Comparison of ENCODE assay signal across 12 cellular contexts in the genomic region with DNA sequence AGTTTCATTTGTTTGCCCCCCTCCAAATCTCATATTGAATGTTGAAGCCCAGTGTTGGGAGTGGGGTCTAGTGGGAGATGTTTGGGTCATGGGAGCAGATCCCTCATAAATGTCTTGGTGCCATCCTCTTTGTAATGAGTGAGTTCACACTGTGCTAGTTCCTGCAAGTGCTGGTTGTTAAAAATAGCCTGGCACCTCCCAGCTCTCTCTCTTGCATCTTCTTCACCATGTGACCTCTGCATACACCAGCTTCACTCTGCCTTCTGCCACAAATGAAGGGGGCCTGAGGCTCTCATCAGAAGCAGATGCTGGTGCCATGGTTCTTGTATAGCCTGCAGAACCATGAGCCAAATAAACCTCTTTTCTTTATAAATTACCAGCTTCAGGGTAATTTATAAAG.
"Had no signal": no experiment of that assay in that cellular context is flagged by ENCODE, and none has a peak within 500 bp of the region (broad histone marks: within the 10 kb centered on the region; RNA-seq: fewer than 3 reads in every experiment).

No MANE protein-coding gene starts in this region.

- H3K27ac Mint-ChIP-seq: activated naive CD4-positive, alpha-beta T cell treated with anti-CD3 and anti-CD28 coated beads, Interleukin-2, amount 50 U/mL, for 72 hours; activated T-cell treated with anti-CD3 and anti-CD28 coated beads, Interleukin-2, amount 50 U/mL, for 24 hours had no signal

- H3K36me3 Mint-ChIP-seq: activated naive CD4-positive, alpha-beta T cell treated with anti-CD3 and anti-CD28 coated beads, Interleukin-2, amount 50 U/mL, for 72 hours; brain had no signal

- H3K4me3 Mint-ChIP-seq: activated T-cell treated with anti-CD3 and anti-CD28 coated beads, Interleukin-2, amount 50 U/mL, for 24 hours; brain; neural crest cell had no signal

- H3K4me3 ChIP-seq: skin epidermis, stomach, uterus had no signal

- H3K4me1 Mint-ChIP-seq: neural crest cell had no signal

- H3K9me3 Mint-ChIP-seq: activated naive CD4-positive, alpha-beta T cell treated with anti-CD3 and anti-CD28 coated beads, Interleukin-2, amount 50 U/mL, for 72 hours; activated T-cell treated with anti-CD3 and anti-CD28 coated beads, Interleukin-2, amount 50 U/mL, for 24 hours; neural crest cell had no signal

- H3K9me3 ChIP-seq: stomach, uterus had no signal

- H3K27me3 Mint-ChIP-seq: activated T-cell treated with anti-CD3 and anti-CD28 coated beads, Interleukin-2, amount 50 U/mL, for 24 hours had no signal

- H3K27me3 ChIP-seq: stomach, uterus had no signal

- H3K36me3 ChIP-seq: stomach, uterus had no signal

- H3K4me1 ChIP-seq: stomach, uterus had no signal

- H3K27ac ChIP-seq: skin epidermis, stomach, uterus had no signal

- DNase-seq: activated effector memory CD4-positive, alpha-beta T cell treated with Interleukin-2 at 50 U/mL for 16 hours; activated T-cell treated with anti-CD3 and anti-CD28 coated beads, Interleukin-2, amount 50 U/mL, for 24 hours; amniotic stem cell; dermis blood vessel endothelial cell; glutamatergic neuron; stimulated activated CD4-positive, alpha-beta T cell treated with anti-CD3 and anti-CD28 coated beads, Interleukin-4, amount 100 ng/mL, for 4 hours; stomach; uterus had no signal
